ENCODE assay signal across 19 cellular contexts in genomic region chr12:41552507-41553047, GRCh38.
DNase-seq lines count a peak whose midpoint lies in the region; TF ChIP-seq lines count a peak whose summit lies in the region.
"Had no signal": no experiment of that assay in that cellular context is flagged by ENCODE, and none has a peak within 500 bp of the region (broad histone marks: within the 10 kb centered on the region; RNA-seq: fewer than 3 reads in every experiment).

No MANE protein-coding gene starts in this region.

- no peaks in the 10 kb centered on the region for H3K36me3 ChIP-seq in adrenal gland (replicated peaks in 1 of 2)
- H3K36me3 ChIP-seq: transverse colon had no signal

- TF ChIP-seq POLR2A in adrenal gland (IDR thresholded peaks at IDR 0.05), result no peak

- no peak for TF ChIP-seq EP300 in Ishikawa (IDR thresholded peaks at IDR 0.05; ENCODE audit: borderline replicate concordance)

- TF ChIP-seq CTCF in fibroblast of mammary gland (conservative IDR thresholded peaks at IDR 0.05; ENCODE audit: control insufficient read depth, insufficient read depth, low read depth, low read length), result no peak
- TF ChIP-seq CTCF in adrenal gland (IDR thresholded peaks at IDR 0.05), result no peak

- H3K4me1 ChIP-seq in adrenal gland (replicated peaks in 1 of 2), result no peaks in the 10 kb centered on the region
- H3K4me1 ChIP-seq: transverse colon had no signal

- no peaks in the 10 kb centered on the region for H3K9me3 ChIP-seq in adrenal gland (replicated peaks in 1 of 3)
- H3K9me3 ChIP-seq: transverse colon had no signal

- intact Hi-C loops in adrenal gland (cut with DNase I), result no loop called here

- DNase-seq in NCI-H69 (lab: John Stamatoyannopoulos, UW) (peak; percentile 91), fibroblast of mammary gland (ENCODE audit: low read depth) (peak; percentile 4), skeletal muscle cell (ENCODE audit: low read depth) (peak; percentile 1), islet precursor cell (no peak), adrenal gland (no peak), ACHN (no peak)
- DNase-seq: activated B cell treated with CpG ODN at 0.5 μM for 24 hours; activated CD4-positive, alpha-beta memory T cell treated with anti-CD3 and anti-CD28 coated beads, Interleukin-2, amount 10 ng/mL, durations not matched to agents 7 days and 5 days; activated naive CD4-positive, alpha-beta T cell treated with anti-CD3 and anti-CD28 coated beads for 36 hours; activated T-cell treated with anti-CD3 and anti-CD28 coated beads, Interleukin-2, amount 50 U/mL, for 1 hour; Calu3; GDM1; hippocampal formation; natural killer cell; NCI-H2081 treated with DMSO at 0.1 percent for 48 hours; NCI-H526 treated with DMSO at 0.1 percent for 48 hours; stimulated activated naive CD8-positive, alpha-beta T cell treated with anti-CD3 and anti-CD28 coated beads, Interleukin-15, Interleukin-2, amounts not matched to agents 100 U/mL and 50 U/mL, for 24 hours; transverse colon had no signal

- H3K4me3 ChIP-seq in fibroblast of mammary gland (ENCODE audit: control insufficient read depth, low read depth, low read length), result no peak overlapping the region
- H3K4me3 ChIP-seq in skeletal muscle cell (ENCODE audit: low read depth, low read length), result no peak overlapping the region
- H3K4me3 ChIP-seq in adrenal gland, result no peak overlapping the region
- H3K4me3 ChIP-seq: transverse colon had no signal

- no peak for TF ChIP-seq RAD21 in Ishikawa (IDR thresholded peaks at IDR 0.05; ENCODE audit: low read depth)

- WGBS in adrenal gland, 4 donors, result 59 to 65% (median 63%) methylated on average over 9 of the region's 9 CpGs

- H3K27me3 ChIP-seq in adrenal gland, result no peaks in the 10 kb centered on the region
- H3K27me3 ChIP-seq: transverse colon had no signal

- in situ Hi-C loops in ACHN (cut with HindIII; ENCODE audit: low pct_ligation_motif_present, low pct_unique_long_range_greater_than_20kb, low sequenced_read_pairs), result no loop called here

- no peak overlapping the region for H3K27ac ChIP-seq in adrenal gland
- H3K27ac ChIP-seq: transverse colon had no signal

TF ChIP-seq in Ishikawa, 13 proteins besides CTCF, POLR2A, EP300 and RAD21:
- TF ChIP-seq EGR1 (IDR thresholded peaks at IDR 0.05) (no peak), NFIC (IDR thresholded peaks at IDR 0.05) (peak; percentile 80)

Comparison
In these comparisons a context has a peak if more than half of its experiments do, and no peak if none do; other contexts are left out.
1. DNase-seq: peak in NCI-H69 (single experiment), fibroblast of mammary gland (single experiment) and skeletal muscle cell (single experiment); none in islet precursor cell (single experiment), adrenal gland (0 of 7) and ACHN (single experiment).